In genomic region chr10:126904493-126904806, GRCh38 we compare ENCODE assay signal across 1 cellular context.
TF ChIP-seq lines count a peak whose summit lies in the region.

No MANE protein-coding gene starts in this region.

TF ChIP-seq in SK-N-SH treated with all-trans-retinoic acid at 6 μM for 48 hours, 23 proteins besides CTCF, POLR2A, EP300 and RAD21 (continued from another document):
- TF ChIP-seq, protein P1, sequence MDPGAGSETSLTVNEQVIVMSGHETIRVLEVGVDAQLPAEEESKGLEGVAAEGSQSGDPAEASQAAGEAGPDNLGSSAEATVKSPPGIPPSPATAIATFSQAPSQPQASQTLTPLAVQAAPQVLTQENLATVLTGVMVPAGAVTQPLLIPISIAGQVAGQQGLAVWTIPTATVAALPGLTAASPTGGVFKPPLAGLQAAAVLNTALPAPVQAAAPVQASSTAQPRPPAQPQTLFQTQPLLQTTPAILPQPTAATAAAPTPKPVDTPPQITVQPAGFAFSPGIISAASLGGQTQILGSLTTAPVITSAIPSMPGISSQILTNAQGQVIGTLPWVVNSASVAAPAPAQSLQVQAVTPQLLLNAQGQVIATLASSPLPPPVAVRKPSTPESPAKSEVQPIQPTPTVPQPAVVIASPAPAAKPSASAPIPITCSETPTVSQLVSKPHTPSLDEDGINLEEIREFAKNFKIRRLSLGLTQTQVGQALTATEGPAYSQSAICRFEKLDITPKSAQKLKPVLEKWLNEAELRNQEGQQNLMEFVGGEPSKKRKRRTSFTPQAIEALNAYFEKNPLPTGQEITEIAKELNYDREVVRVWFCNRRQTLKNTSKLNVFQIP (CRISPR knock-in tag; IDR thresholded peaks at IDR 0.05; ENCODE audit: borderline replicate concordance, low read depth) = no peak
- TF ChIP-seq ZC3H10 (CRISPR knock-in tag; IDR thresholded peaks at IDR 0.05) = no peak
- no peak for TF ChIP-seq ARNTL (CRISPR knock-in tag; IDR thresholded peaks at IDR 0.05; ENCODE audit: borderline replicate concordance, low read depth)
- TF ChIP-seq PATZ1 (CRISPR knock-in tag; IDR thresholded peaks at IDR 0.05; ENCODE audit: borderline replicate concordance) = no peak
- TF ChIP-seq PPARA (CRISPR knock-in tag; IDR thresholded peaks at IDR 0.05; ENCODE audit: borderline replicate concordance) = no peak
- TF ChIP-seq TCF4 (CRISPR knock-in tag; IDR thresholded peaks at IDR 0.05; ENCODE audit: borderline replicate concordance) = no peak
- TF ChIP-seq TOX (CRISPR knock-in tag; IDR thresholded peaks at IDR 0.05; ENCODE audit: borderline replicate concordance) = no peak
- TF ChIP-seq ZNF8 (CRISPR knock-in tag; IDR thresholded peaks at IDR 0.05) = no peak
- no peak for TF ChIP-seq GLIS3 (CRISPR knock-in tag; IDR thresholded peaks at IDR 0.05)
